In the genomic region with DNA sequence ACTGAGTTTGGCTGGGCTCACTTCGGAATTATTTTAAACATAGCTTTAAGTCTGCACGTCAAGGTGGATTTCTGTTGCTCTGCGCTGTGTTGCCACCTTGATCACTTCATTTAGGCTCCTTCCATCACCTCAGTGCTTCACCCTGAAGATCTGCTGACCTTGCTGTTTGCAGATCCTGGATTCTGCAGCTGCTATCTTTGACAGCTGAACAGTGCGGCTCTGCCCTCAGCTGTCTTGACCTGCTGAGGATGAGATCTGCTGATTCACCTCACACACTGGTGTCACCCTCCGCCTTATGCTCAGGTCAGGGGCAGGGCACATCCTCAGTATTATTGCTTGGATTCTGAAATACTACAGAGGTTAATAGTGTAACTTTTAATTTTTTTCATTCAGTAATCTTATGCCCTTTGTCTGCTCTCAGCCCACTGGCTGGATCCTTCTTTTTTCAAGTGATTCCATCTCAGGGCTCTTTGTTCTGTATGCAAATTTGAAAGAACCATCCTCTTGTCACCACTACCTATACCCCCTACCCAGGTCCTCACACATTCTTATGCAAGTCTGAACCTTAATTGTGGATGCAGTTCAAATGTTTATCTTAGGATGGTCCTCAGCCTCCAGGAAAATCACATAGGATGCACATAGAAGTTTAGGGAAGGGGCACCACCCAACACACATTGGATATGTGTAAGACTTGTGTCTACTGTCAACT, we compare ENCODE assay signal across 26 cellular contexts.
DNase-seq lines count a peak whose midpoint lies in the region; ATAC-seq and TF ChIP-seq lines count a peak whose summit lies in the region.
"Had no signal": no experiment of that assay in that cellular context is flagged by ENCODE, and none has a peak within 500 bp of the region (broad histone marks: within the 10 kb centered on the region; RNA-seq: fewer than 3 reads in every experiment).

No MANE protein-coding gene starts in this region.

- CTCF ChIA-PET in IMR-90 (lab: Yijun Ruan, JAX): no interaction called here

- no peaks in the 10 kb centered on the region for H3K79me1 ChIP-seq in IMR-90 (ENCODE audit: low read depth in 1 of 2, low read length in 2 of 2)
- H3K79me1 ChIP-seq in neuronal stem cell (ENCODE audit: low read depth, low read length): no peaks in the 10 kb centered on the region

- H3K36me3 ChIP-seq in IMR-90 (ENCODE audit: control insufficient read depth, insufficient read depth, low read length) (no peaks in the 10 kb centered on the region), neuronal stem cell (replicated peaks in 1 of 2; ENCODE audit: control insufficient read depth in 2 of 2, insufficient read depth in 2 of 2, low read length in 2 of 2) (no peaks in the 10 kb centered on the region)
- H3K36me3 ChIP-seq: adrenal gland, left ventricle myocardium inferior, tibial nerve had no signal

- H3K14ac ChIP-seq in IMR-90 (replicated peaks; ENCODE audit: low read depth, low read length) (no peak overlapping the region), neuronal stem cell (ENCODE audit: low read length) (no peak overlapping the region)

- H3K4me1 ChIP-seq in IMR-90 (ENCODE audit: control insufficient read depth, insufficient read depth, low read length) (no peaks in the 10 kb centered on the region), neuronal stem cell (ENCODE audit: control insufficient read depth in 2 of 2, insufficient read depth in 1 of 2, low read depth in 1 of 2, low read length in 2 of 2) (peaks cover 0 to 1% of the 10 kb centered on the region in 2 donors)
- H3K4me1 ChIP-seq: adrenal gland, left ventricle myocardium inferior, tibial nerve had no signal

- no peak for TF ChIP-seq POLR2A in IMR-90 (IDR thresholded peaks at IDR 0.05; ENCODE audit: low read depth, low read length)

- ATAC-seq in IMR-90 (ENCODE audit: low read depth): no peak
- ATAC-seq: activated T-helper 17 cell treated with anti-CD3 and anti-CD28 coated beads, Interleukin-2, amount 50 U/mL, for 72 hours; SK-N-SH treated with all-trans-retinoic acid at 6 μM for 48 hours had no signal

- in situ Hi-C loops in IMR-90 (cut with MboI; ENCODE audit: low sequenced_read_pairs): no loop called here

- WGBS in IMR-90 (ENCODE audit: extremely low coverage in 2 of 2, insufficient read length in 1 of 2), 2 experiments: 40% methylated on average over 1 of the region's 5 CpGs; no CpG with 5 or more reads in 1 of the 2 experiments
- WGBS in neuronal stem cell (ENCODE audit: extremely low coverage in 2 of 2, insufficient read length in 2 of 2, insufficient replicate concordance in 1 of 2), 2 donors: no CpG with 5 or more reads among the region's 5 CpGs

- POLR2A ChIA-PET in IMR-90 (lab: Charles Lee; ENCODE audit: unreplicated experiment): no interaction called here

- H3K9ac ChIP-seq in IMR-90 (ENCODE audit: low read depth, low read length) (no peak overlapping the region), neuronal stem cell (ENCODE audit: low read depth, low read length, poor library complexity) (no peak overlapping the region)

- H4K8ac ChIP-seq in IMR-90 (ENCODE audit: low read depth in 2 of 2, low read length in 2 of 2) (no peak overlapping the region), neuronal stem cell (ENCODE audit: low read depth, low read length) (no peak overlapping the region)

- H2BK120ac ChIP-seq in IMR-90 (ENCODE audit: low read depth, low read length) (no peak overlapping the region), neuronal stem cell (ENCODE audit: low read depth, low read length) (no peak overlapping the region)

- no peaks in the 10 kb centered on the region for H3K9me3 ChIP-seq in IMR-90 (ENCODE audit: control insufficient read depth, insufficient read depth, low read length)
- H3K9me3 ChIP-seq in neuronal stem cell (replicated peaks in 1 of 2; ENCODE audit: control insufficient read depth in 2 of 2, insufficient read depth in 1 of 2, low read depth in 1 of 2, low read length in 2 of 2): no peaks in the 10 kb centered on the region
- H3K9me3 ChIP-seq: adrenal gland, tibial nerve had no signal

- H2AK9ac ChIP-seq in IMR-90 (replicated peaks; ENCODE audit: low read depth, low read length, poor library complexity): no peak overlapping the region

- H3K18ac ChIP-seq in IMR-90 (ENCODE audit: low read depth, low read length) (no peak overlapping the region), neuronal stem cell (ENCODE audit: low read length) (no peak overlapping the region)

- H3K9me1 ChIP-seq in IMR-90 (ENCODE audit: insufficient read depth, low read length): no peaks in the 10 kb centered on the region

- H3K27me3 ChIP-seq in IMR-90 (ENCODE audit: control insufficient read depth, insufficient read depth, low read length) (no peaks in the 10 kb centered on the region), neuronal stem cell (ENCODE audit: control insufficient read depth in 3 of 3, insufficient read depth in 3 of 3, low read depth in 1 of 3, low read length in 3 of 3) (no peaks in the 10 kb centered on the region)
- H3K27me3 ChIP-seq: adrenal gland, tibial nerve had no signal

- no peak for TF ChIP-seq RAD21 in IMR-90 (IDR thresholded peaks at IDR 0.05; ENCODE audit: low read length)

- H2BK15ac ChIP-seq in IMR-90 (ENCODE audit: low read depth, low read length): no peak overlapping the region
- H2BK15ac ChIP-seq in neuronal stem cell (ENCODE audit: low read length): no peak overlapping the region

- H4K91ac ChIP-seq in IMR-90 (ENCODE audit: insufficient read depth, low read depth, low read length): no peak overlapping the region
- no peak overlapping the region for H4K91ac ChIP-seq in neuronal stem cell (ENCODE audit: low read depth, low read length, poor library complexity)

- no peak overlapping the region for H3K23ac ChIP-seq in IMR-90 (ENCODE audit: low read depth, low read length)
- H3K23ac ChIP-seq in neuronal stem cell (ENCODE audit: low read depth, low read length, poor library complexity): no peak overlapping the region

- no peak overlapping the region for H2BK20ac ChIP-seq in IMR-90 (ENCODE audit: low read depth, low read length)

- H2AFZ ChIP-seq in IMR-90 (replicated peaks; ENCODE audit: low read length, poor library complexity) (no peak overlapping the region), neuronal stem cell (ENCODE audit: low read length) (no peak overlapping the region)

- H3K4me2 ChIP-seq in IMR-90 (ENCODE audit: low read depth, low read length): no peak overlapping the region
- no peak overlapping the region for H3K4me2 ChIP-seq in neuronal stem cell (ENCODE audit: insufficient read depth, low read length, poor library complexity, severe bottlenecking)

- peak; percentile 6 for DNase-seq in ELF-1 (ENCODE audit: low read depth, low spot score)
- no peak for DNase-seq in IMR-90
- DNase-seq in SHP77 treated with DMSO at 0.1 percent for 48 hours (lab: John Stamatoyannopoulos, UW): peak; percentile 62
- DNase-seq in iPS-NIHi7 (ENCODE audit: extremely low spot score): peak; percentile 23
- DNase-seq in islet precursor cell: no peak
- DNase-seq in activated CD8-positive, alpha-beta memory T cell treated with anti-CD3 and anti-CD28 coated beads, Interleukin-2, amount 50 U/mL, for 4 hours: no peak
- no peak for DNase-seq in neuronal stem cell (ENCODE audit: low spot score)
- DNase-seq: activated CD4-positive, alpha-beta memory T cell treated with anti-CD3 and anti-CD28 coated beads, Interleukin-2, amount 10 ng/mL, durations not matched to agents 7 days and 5 days; activated CD4-positive, CD25-positive, alpha-beta regulatory T cell treated with anti-CD3 and anti-CD28 coated beads, Interleukin-2, amount 50 U/mL, for 72 hours; activated naive CD4-positive, alpha-beta T cell treated with anti-CD3 and anti-CD28 coated beads, Interleukin-2, amount 10 ng/mL, durations not matched to agents 7 days and 5 days; adrenal gland; C1 segment of cervical spinal cord; central memory CD4-positive, alpha-beta T cell; DMS79 treated with DMSO at 0.1 percent for 48 hours; GOT3; KG1; left ventricle myocardium inferior; mesenchymal stem cell; NCI-H1105; NCI-H187 treated with DMSO at 0.1 percent for 48 hours; NCI-H82; stimulated activated CD4-positive, alpha-beta T cell treated with anti-CD3 and anti-CD28 coated beads, Interleukin-1b, Interleukin-23, amount 100 ng/mL, for 48 hours had no signal

- TF ChIP-seq CTCF in IMR-90 (conservative IDR thresholded peaks at IDR 0.05; ENCODE audit: low read depth, low read length): no peak

- H2AK5ac ChIP-seq in IMR-90 (ENCODE audit: low read depth, low read length) (no peak overlapping the region), neuronal stem cell (ENCODE audit: low read depth, low read length) (no peak overlapping the region)

- no peak overlapping the region for H2BK12ac ChIP-seq in neuronal stem cell (ENCODE audit: low read length)

- BruUV-seq in IMR-90 (replicated peaks; lab: Mats Ljungman, UMichigan): no TSS peak

- no peak overlapping the region for H2BK5ac ChIP-seq in IMR-90 (ENCODE audit: low read depth, low read length, poor library complexity, severe bottlenecking)
- no peak overlapping the region for H2BK5ac ChIP-seq in neuronal stem cell (ENCODE audit: low read length)

- no peak overlapping the region for H4K5ac ChIP-seq in IMR-90 (ENCODE audit: low read depth, low read length)

- intact Hi-C loops in IMR-90 (cut with micrococcal nuclease): no loop called here

- no peak overlapping the region for H3K4ac ChIP-seq in IMR-90 (ENCODE audit: low read depth, low read length)
- no peak overlapping the region for H3K4ac ChIP-seq in neuronal stem cell (ENCODE audit: low read length)

- H3K4me3 ChIP-seq in IMR-90 (ENCODE audit: insufficient read depth, low read depth, low read length) (no peak overlapping the region), neuronal stem cell (ENCODE audit: low read length in 2 of 2) (no peak overlapping the region)
- H3K4me3 ChIP-seq: adrenal gland, left ventricle myocardium inferior, tibial nerve had no signal

- H3K27ac ChIP-seq in IMR-90 (ENCODE audit: insufficient read depth, low read length) (no peak overlapping the region), neuronal stem cell (replicated peaks; ENCODE audit: low read length) (no peak overlapping the region)
- H3K27ac ChIP-seq: adrenal gland, left ventricle myocardium inferior, RWPE1, tibial nerve had no signal

- dilution Hi-C loops in IMR-90 (cut with HindIII; ENCODE audit: low sequenced_read_pairs, unreplicated experiment): no loop called here

- H4K20me1 ChIP-seq in IMR-90 (ENCODE audit: insufficient read depth, low read length): no peaks in the 10 kb centered on the region

- H3K56ac ChIP-seq in IMR-90 (ENCODE audit: extremely low read depth, insufficient read depth, low read length): no peak overlapping the region

TF ChIP-seq in IMR-90, 13 proteins besides CTCF, POLR2A, EP300 and RAD21 (continues in another document):
- TF ChIP-seq, protein P1, sequence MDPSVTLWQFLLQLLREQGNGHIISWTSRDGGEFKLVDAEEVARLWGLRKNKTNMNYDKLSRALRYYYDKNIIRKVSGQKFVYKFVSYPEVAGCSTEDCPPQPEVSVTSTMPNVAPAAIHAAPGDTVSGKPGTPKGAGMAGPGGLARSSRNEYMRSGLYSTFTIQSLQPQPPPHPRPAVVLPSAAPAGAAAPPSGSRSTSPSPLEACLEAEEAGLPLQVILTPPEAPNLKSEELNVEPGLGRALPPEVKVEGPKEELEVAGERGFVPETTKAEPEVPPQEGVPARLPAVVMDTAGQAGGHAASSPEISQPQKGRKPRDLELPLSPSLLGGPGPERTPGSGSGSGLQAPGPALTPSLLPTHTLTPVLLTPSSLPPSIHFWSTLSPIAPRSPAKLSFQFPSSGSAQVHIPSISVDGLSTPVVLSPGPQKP (IDR thresholded peaks at IDR 0.05; ENCODE audit: borderline replicate concordance, low read depth, low read length): no peak

Comparison
In these comparisons a context has a peak if more than half of its experiments do, and no peak if none do; other contexts are left out.
1. DNase-seq: peak in ELF-1 (single experiment), SHP77 treated with DMSO at 0.1 percent for 48 hours (single experiment) and iPS-NIHi7 (single experiment); none in IMR-90 (single experiment), islet precursor cell (single experiment), activated CD8-positive, alpha-beta memory T cell treated with anti-CD3 and anti-CD28 coated beads, Interleukin-2, amount 50 U/mL, for 4 hours (single experiment) and neuronal stem cell (single experiment).